In the genomic region with DNA sequence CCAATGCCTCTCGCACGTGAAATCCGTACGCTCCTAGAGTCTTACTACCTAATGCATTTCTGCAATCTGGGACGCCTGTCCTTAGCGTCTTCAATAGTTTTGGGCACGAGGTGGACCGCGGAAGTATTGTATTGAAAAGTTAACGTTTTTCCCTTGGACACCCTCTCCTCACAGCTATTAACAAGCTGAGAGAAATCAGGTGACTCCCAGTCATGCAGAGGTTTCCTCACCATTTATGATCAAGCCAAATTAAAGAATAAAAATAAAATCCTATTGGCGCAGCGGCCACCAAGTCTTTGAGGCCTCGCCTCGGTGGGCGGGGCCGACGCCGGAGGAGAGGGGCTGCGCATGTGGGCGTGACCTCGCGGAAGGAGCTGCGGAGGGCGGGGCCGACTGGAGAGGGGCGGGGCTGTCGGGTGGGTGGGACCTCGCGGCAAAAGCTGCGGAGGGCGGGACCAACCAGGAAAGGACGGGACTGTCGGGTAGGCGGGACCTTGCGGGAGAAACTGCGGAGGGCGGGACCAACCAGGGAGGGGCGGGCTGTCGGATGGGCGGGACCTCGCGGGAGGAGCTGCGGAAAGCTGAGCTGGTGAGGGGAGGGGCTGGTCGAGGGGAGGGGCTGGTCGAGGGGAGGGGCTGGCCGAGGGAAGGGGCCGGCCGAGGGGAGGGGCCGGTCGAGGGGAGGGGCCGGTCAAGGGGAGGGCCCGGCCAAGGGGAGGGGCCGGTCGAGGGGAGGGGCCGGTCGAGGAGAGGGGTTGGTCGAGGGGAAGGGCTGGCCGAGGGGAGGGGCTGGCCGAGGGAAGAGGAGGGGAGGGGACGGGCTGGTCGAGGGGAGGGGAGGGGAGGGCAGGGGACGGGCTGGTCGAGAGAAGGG, we compare ENCODE assay signal across 8 cellular contexts. TPM values are rescaled to one million over a fixed set of nuclear protein-coding genes. Genes with fewer than 3 reads are reported as not detected.
DNase-seq lines count a peak whose midpoint lies in the region; ATAC-seq and TF ChIP-seq lines count a peak whose summit lies in the region.

No MANE protein-coding gene starts in this region.

- peaks cover 16% of the 10 kb centered on the region for H3K36me3 Mint-ChIP-seq in T-helper 1 cell treated with Interleukin-12 subunit alpha and Interleukin-12 subunit beta and Interleukin-4 antibody, amounts not matched to agents 30 μg/mL and 1 μg/mL, for 36 hours (ENCODE audit: low read depth)

- ATAC-seq in HG02852 (IDR thresholded peaks at IDR 0.05; ENCODE audit: unreplicated experiment), result peak; percentile 53
- ATAC-seq in heart left ventricle, result peak; percentile 91 to 93 (median 92)

- H3K27me3 Mint-ChIP-seq in T-helper 1 cell treated with Interleukin-12 subunit alpha and Interleukin-12 subunit beta and Interleukin-4 antibody, amounts not matched to agents 30 μg/mL and 1 μg/mL, for 36 hours (ENCODE audit: low read depth), result peaks cover 16% of the 10 kb centered on the region

- peaks cover 0 to 30% (median 11%) of the 10 kb centered on the region in 12 donors for H3K4me1 ChIP-seq in heart left ventricle
- H3K4me1 ChIP-seq in tibial nerve, result peaks cover 0 to 31% (median 7%) of the 10 kb centered on the region in 4 donors

- H3K9me3 Mint-ChIP-seq in T-helper 1 cell treated with Interleukin-12 subunit alpha and Interleukin-12 subunit beta and Interleukin-4 antibody, amounts not matched to agents 30 μg/mL and 1 μg/mL, for 36 hours, result no peaks in the 10 kb centered on the region

- TF ChIP-seq POLR2A in heart left ventricle (IDR thresholded peaks at IDR 0.05) (no peak), tibial nerve (IDR thresholded peaks at IDR 0.05) (peak in 1 of 2 donors; percentile 10)

- H3K27ac Mint-ChIP-seq in T-helper 1 cell treated with Interleukin-12 subunit alpha and Interleukin-12 subunit beta and Interleukin-4 antibody, amounts not matched to agents 30 μg/mL and 1 μg/mL, for 36 hours, result peak overlapping the region; percentile 52

- DNase-seq in GM06990 (ENCODE audit: extremely low read depth, insufficient read length) (peak; percentile 94), NCI-H1694 treated with DMSO at 0.1 percent for 48 hours (lab: John Stamatoyannopoulos, UW) (peak; percentile 98), amniotic stem cell (lab: John Stamatoyannopoulos, UW) (peak; percentile 99), heart left ventricle (peak; percentile 98 to 99 (median 99)), pons (ENCODE audit: low spot score) (peak; percentile 96), tibial nerve (ENCODE audit: low spot score in 2 of 2) (peak; percentile 93 to 95)

- TF ChIP-seq EP300 in tibial nerve (IDR thresholded peaks at IDR 0.05), result peak; percentile 23 to 43

- TF ChIP-seq CTCF in GM06990 (IDR thresholded peaks at IDR 0.05; ENCODE audit: insufficient read depth, low read length, poor library complexity, severe bottlenecking) (no peak), heart left ventricle (IDR thresholded peaks at IDR 0.05) (no peak), tibial nerve (IDR thresholded peaks at IDR 0.05) (no peak)

- intact Hi-C loops in heart left ventricle (cut with DNase I), result loop anchor here in 6 of 10 donors (2.0 to 10.0 kb wide), 6 partner anchors 53 to 202 kb away; a partner anchor contains a TSS

- H3K27me3 ChIP-seq in GM06990 (replicated peaks; ENCODE audit: control insufficient read depth, insufficient read depth, low read length) (no peaks in the 10 kb centered on the region; the same call in 1 of the 2 replicates), heart left ventricle (no peaks in the 10 kb centered on the region), tibial nerve (no peaks in the 10 kb centered on the region)

- peak overlapping the region; percentile 59 for H3K4me3 Mint-ChIP-seq in T-helper 1 cell treated with Interleukin-12 subunit alpha and Interleukin-12 subunit beta and Interleukin-4 antibody, amounts not matched to agents 30 μg/mL and 1 μg/mL, for 36 hours

- peak overlapping the region in 11 of 12 donors; percentile 11 to 99 (median 96) for H3K27ac ChIP-seq in heart left ventricle
- H3K27ac ChIP-seq in tibial nerve, result peak overlapping the region; percentile 94 to 99 (median 98)

- peak overlapping the region; percentile 89 for H3K4me3 ChIP-seq in GM06990 (replicated peaks; ENCODE audit: low read depth, low read length)
- H3K4me3 ChIP-seq in heart left ventricle, result peak overlapping the region in 11 of 12 donors; percentile 54 to 100 (median 97)
- H3K4me3 ChIP-seq in tibial nerve, result peak overlapping the region; percentile 95 to 99 (median 99)

- H3K4me1 Mint-ChIP-seq in T-helper 1 cell treated with Interleukin-12 subunit alpha and Interleukin-12 subunit beta and Interleukin-4 antibody, amounts not matched to agents 30 μg/mL and 1 μg/mL, for 36 hours (ENCODE audit: low read depth), result peaks cover 34% of the 10 kb centered on the region

- no peaks in the 10 kb centered on the region for H3K9me3 ChIP-seq in heart left ventricle
- H3K9me3 ChIP-seq in tibial nerve, result no peaks in the 10 kb centered on the region

- WGBS in heart left ventricle, 4 donors, result 2 to 6% (median 3%) methylated on average over 23 to 63 of the region's 63 CpGs
- 3 to 4% methylated on average over 36 to 57 of the region's 63 CpGs for WGBS in tibial nerve, 2 donors

- H3K36me3 ChIP-seq in GM06990 (ENCODE audit: control insufficient read depth, insufficient read depth, low read length) (no peaks in the 10 kb centered on the region; the same call in 1 of the 2 replicates), heart left ventricle (peaks cover 0 to 16% (median 12%) of the 10 kb centered on the region in 9 donors), tibial nerve (peaks cover 0 to 4% (median 0%) of the 10 kb centered on the region in 3 donors)

RNA-seq across cellular contexts. Expression of a gene that starts 1.1 kb away (rescaled TPM):
- total RNA-seq in heart left ventricle (100 to 1,000 TPM; 116 to 248 (median 207) TPM), tibial nerve (100 to 1,000 TPM in 1 of 4 donors, 10 to 100 TPM in 3; 63.3 to 113 (median 75.9) TPM)
- polyA plus RNA-seq in heart left ventricle, result 100 to 1,000 TPM in 1 of 2 donors, 10 to 100 TPM in 1; 99.4 to 150 TPM

Comparison
In these comparisons a context has a peak if more than half of its experiments do, and no peak if none do; other contexts are left out.
1. Peak in every context shown above with its lines: DNase-seq, ATAC-seq, H3K4me3 ChIP-seq and H3K27ac ChIP-seq.